ENCODE assay signal across 23 cellular contexts in genomic region chr18:79713341-79713740, GRCh38. TPM values are rescaled to one million over a fixed set of nuclear protein-coding genes. Genes with fewer than 3 reads are reported as not detected.
A peak's percentile ranks its signal among the peaks of the same experiment; 100 is the strongest.
DNase-seq lines count a peak whose midpoint lies in the region; ATAC-seq and TF ChIP-seq lines count a peak whose summit lies in the region.
"Had no signal": no experiment of that assay in that cellular context is flagged by ENCODE, and none has a peak within 500 bp of the region (broad histone marks: within the 10 kb centered on the region; RNA-seq: fewer than 3 reads in every experiment).

No MANE protein-coding gene starts in this region.

- H3K4me3 Mint-ChIP-seq in activated naive CD4-positive, alpha-beta T cell treated with anti-CD3 and anti-CD28 coated beads for 36 hours = no peak overlapping the region
- no peak overlapping the region for H3K4me3 Mint-ChIP-seq in endodermal cell
- H3K4me3 Mint-ChIP-seq in neural progenitor cell = no peak overlapping the region
- no peak overlapping the region for H3K4me3 Mint-ChIP-seq in activated naive CD8-positive, alpha-beta T cell treated with anti-CD3 and anti-CD28 coated beads, Interleukin-2, amount 50 U/mL, for 24 hours
- no peak overlapping the region for H3K4me3 Mint-ChIP-seq in activated CD4-positive, alpha-beta T cell treated with anti-CD3 and anti-CD28 coated beads for 36 hours
- H3K4me3 Mint-ChIP-seq: CD4-positive, CD25-positive, alpha-beta regulatory T cell; CD8-positive, alpha-beta T cell had no signal

- intact Hi-C loops in activated naive CD4-positive, alpha-beta T cell treated with anti-CD3 and anti-CD28 coated beads for 36 hours (cut with micrococcal nuclease) = no loop called here
- intact Hi-C loops in activated CD4-positive, alpha-beta T cell treated with anti-CD3 and anti-CD28 coated beads for 36 hours (cut with DNase I, micrococcal nuclease) = no loop called here

- POLR2A ChIA-PET in activated CD4-positive, alpha-beta T cell treated with anti-CD3 and anti-CD28 coated beads for 36 hours (lab: Charles Lee) = no interaction called here

- H3K36me3 Mint-ChIP-seq in activated naive CD4-positive, alpha-beta T cell treated with anti-CD3 and anti-CD28 coated beads for 36 hours (ENCODE audit: low read depth) = peaks cover 21% of the 10 kb centered on the region
- H3K36me3 Mint-ChIP-seq in endodermal cell (ENCODE audit: low read depth) (peaks cover 54% of the 10 kb centered on the region), neural progenitor cell (peaks cover 5% of the 10 kb centered on the region)
- H3K36me3 Mint-ChIP-seq in activated naive CD8-positive, alpha-beta T cell treated with anti-CD3 and anti-CD28 coated beads, Interleukin-2, amount 50 U/mL, for 24 hours (ENCODE audit: low read depth) = peaks cover 44% of the 10 kb centered on the region
- peaks cover 34% of the 10 kb centered on the region for H3K36me3 Mint-ChIP-seq in activated CD4-positive, alpha-beta T cell treated with anti-CD3 and anti-CD28 coated beads for 36 hours (ENCODE audit: low read depth)

- H3K79me2 ChIP-seq in neural progenitor cell (ENCODE audit: low read depth) = no peaks in the 10 kb centered on the region

- H3K27ac ChIP-seq in endodermal cell (ENCODE audit: low read depth, low read length) (no peak overlapping the region), neural progenitor cell (no peak overlapping the region)
- H3K27ac ChIP-seq: BLaER1 had no signal

- no peak overlapping the region for H2AFZ ChIP-seq in neural progenitor cell (replicated peaks)

- TF ChIP-seq CTCF in endodermal cell (conservative IDR thresholded peaks at IDR 0.05) (no peak), neural progenitor cell (IDR thresholded peaks at IDR 0.05) (no peak)

- peak overlapping the region; percentile 9 for H3K27ac Mint-ChIP-seq in activated naive CD4-positive, alpha-beta T cell treated with anti-CD3 and anti-CD28 coated beads for 36 hours
- H3K27ac Mint-ChIP-seq in endodermal cell (peak overlapping the region; percentile 21), neural progenitor cell (peak overlapping the region; percentile 5)
- no peak overlapping the region for H3K27ac Mint-ChIP-seq in activated naive CD8-positive, alpha-beta T cell treated with anti-CD3 and anti-CD28 coated beads, Interleukin-2, amount 50 U/mL, for 24 hours
- no peak overlapping the region for H3K27ac Mint-ChIP-seq in activated CD4-positive, alpha-beta T cell treated with anti-CD3 and anti-CD28 coated beads for 36 hours
- H3K27ac Mint-ChIP-seq: CD8-positive, alpha-beta T cell had no signal

- no peaks in the 10 kb centered on the region for H3K4me1 ChIP-seq in endodermal cell (ENCODE audit: control insufficient read depth, insufficient read depth, low read length)
- no peaks in the 10 kb centered on the region for H3K4me1 ChIP-seq in neural progenitor cell
- H3K4me1 ChIP-seq: BE2C, BLaER1, Caco-2 had no signal

- H3F3A ChIP-seq in neural progenitor cell (ENCODE audit: low read depth) = no peaks in the 10 kb centered on the region

- no peaks in the 10 kb centered on the region for H3K9me3 Mint-ChIP-seq in activated naive CD4-positive, alpha-beta T cell treated with anti-CD3 and anti-CD28 coated beads for 36 hours
- no peaks in the 10 kb centered on the region for H3K9me3 Mint-ChIP-seq in endodermal cell
- H3K9me3 Mint-ChIP-seq in neural progenitor cell = no peaks in the 10 kb centered on the region
- H3K9me3 Mint-ChIP-seq in activated naive CD8-positive, alpha-beta T cell treated with anti-CD3 and anti-CD28 coated beads, Interleukin-2, amount 50 U/mL, for 24 hours = no peaks in the 10 kb centered on the region
- H3K9me3 Mint-ChIP-seq in activated CD4-positive, alpha-beta T cell treated with anti-CD3 and anti-CD28 coated beads for 36 hours (ENCODE audit: low read depth) = no peaks in the 10 kb centered on the region
- H3K9me3 Mint-ChIP-seq: CD4-positive, CD25-positive, alpha-beta regulatory T cell; CD8-positive, alpha-beta T cell had no signal

- H3K4me3 ChIP-seq in endodermal cell (ENCODE audit: low read length) (no peak overlapping the region), neural progenitor cell (no peak overlapping the region)
- H3K4me3 ChIP-seq: BLaER1 had no signal

- H3K9me3 ChIP-seq in endodermal cell (ENCODE audit: control insufficient read depth, low read length) = no peaks in the 10 kb centered on the region
- no peaks in the 10 kb centered on the region for H3K9me3 ChIP-seq in neural progenitor cell (ENCODE audit: low read depth)
- H3K9me3 ChIP-seq: BE2C, BLaER1, Caco-2 had no signal

- H3K27me3 ChIP-seq in endodermal cell (ENCODE audit: control insufficient read depth, insufficient read depth, low read length, poor library complexity, severe bottlenecking) (no peaks in the 10 kb centered on the region), neural progenitor cell (no peaks in the 10 kb centered on the region)
- H3K27me3 ChIP-seq: BE2C, BLaER1 had no signal

- WGBS in endodermal cell (ENCODE audit: insufficient coverage in 1 of 2, insufficient read length in 1 of 2), 2 experiments = 98% methylated on average over 10 of the region's 11 CpGs

- H4K20me1 ChIP-seq in neural progenitor cell (ENCODE audit: low read depth) = no peaks in the 10 kb centered on the region

- no peak overlapping the region for H3K4me2 ChIP-seq in neural progenitor cell
- H3K4me2 ChIP-seq: BLaER1 had no signal

- no peak for ATAC-seq in activated naive CD8-positive, alpha-beta T cell treated with anti-CD3 and anti-CD28 coated beads, Interleukin-2, amount 50 U/mL, for 24 hours
- ATAC-seq in GM21515 (IDR thresholded peaks at IDR 0.05; ENCODE audit: unreplicated experiment) = no peak
- ATAC-seq in activated CD4-positive, alpha-beta T cell treated with anti-CD3 and anti-CD28 coated beads for 36 hours = no peak
- ATAC-seq: CD8-positive, alpha-beta T cell had no signal

- CTCF ChIA-PET in activated naive CD4-positive, alpha-beta T cell treated with anti-CD3 and anti-CD28 coated beads for 36 hours (lab: Charles Lee) = no interaction called here
- CTCF ChIA-PET in activated CD4-positive, alpha-beta T cell treated with anti-CD3 and anti-CD28 coated beads for 36 hours (lab: Charles Lee) = interaction anchor here (0.6 kb wide), 1 partner anchor 152 kb away, joined by 3 read pairs; no protein-coding TSS in a partner anchor

- no peaks in the 10 kb centered on the region for H3K27me3 Mint-ChIP-seq in activated naive CD4-positive, alpha-beta T cell treated with anti-CD3 and anti-CD28 coated beads for 36 hours (ENCODE audit: low read depth)
- no peaks in the 10 kb centered on the region for H3K27me3 Mint-ChIP-seq in endodermal cell (ENCODE audit: insufficient read depth)
- peaks cover 3% of the 10 kb centered on the region for H3K27me3 Mint-ChIP-seq in neural progenitor cell (ENCODE audit: insufficient read depth, low read depth)
- H3K27me3 Mint-ChIP-seq in activated naive CD8-positive, alpha-beta T cell treated with anti-CD3 and anti-CD28 coated beads, Interleukin-2, amount 50 U/mL, for 24 hours = no peaks in the 10 kb centered on the region
- no peaks in the 10 kb centered on the region for H3K27me3 Mint-ChIP-seq in activated CD4-positive, alpha-beta T cell treated with anti-CD3 and anti-CD28 coated beads for 36 hours
- H3K27me3 Mint-ChIP-seq: CD4-positive, CD25-positive, alpha-beta regulatory T cell had no signal

- no peaks in the 10 kb centered on the region for H3K4me1 Mint-ChIP-seq in activated naive CD4-positive, alpha-beta T cell treated with anti-CD3 and anti-CD28 coated beads for 36 hours (ENCODE audit: low read depth)
- no peaks in the 10 kb centered on the region for H3K4me1 Mint-ChIP-seq in endodermal cell
- H3K4me1 Mint-ChIP-seq in neural progenitor cell = no peaks in the 10 kb centered on the region
- H3K4me1 Mint-ChIP-seq in activated naive CD8-positive, alpha-beta T cell treated with anti-CD3 and anti-CD28 coated beads, Interleukin-2, amount 50 U/mL, for 24 hours = no peaks in the 10 kb centered on the region
- H3K4me1 Mint-ChIP-seq in activated CD4-positive, alpha-beta T cell treated with anti-CD3 and anti-CD28 coated beads for 36 hours = peaks cover 3% of the 10 kb centered on the region
- H3K4me1 Mint-ChIP-seq: CD14-positive monocyte had no signal

- DNase-seq in activated naive CD4-positive, alpha-beta T cell treated with anti-CD3 and anti-CD28 coated beads for 36 hours = no peak
- no peak for DNase-seq in activated naive CD4-positive, alpha-beta T cell (lab: John Stamatoyannopoulos, UW)
- DNase-seq in endodermal cell (no peak), neural progenitor cell (ENCODE audit: low spot score) (no peak)
- no peak for DNase-seq in activated naive CD8-positive, alpha-beta T cell treated with anti-CD3 and anti-CD28 coated beads, Interleukin-2, amount 50 U/mL, for 24 hours
- no peak for DNase-seq in activated CD4-positive, alpha-beta T cell treated with anti-CD3 and anti-CD28 coated beads for 36 hours
- DNase-seq: ACHN; BE2C; C1 segment of cervical spinal cord; Caco-2; Calu3; CD4-positive, CD25-positive, alpha-beta regulatory T cell; CD8-positive, alpha-beta T cell; DMS 273 treated with DMSO at 0.1 percent for 48 hours; DMS153; DMS53; DMS79; DND-41; EL; GDM1 had no signal

- H3K9ac ChIP-seq in endodermal cell (ENCODE audit: extremely low read depth, low read length, poor library complexity, severe bottlenecking) = no peak overlapping the region
- H3K9ac ChIP-seq in neural progenitor cell = no peak overlapping the region
- H3K9ac ChIP-seq: BLaER1 had no signal

- H3K36me3 ChIP-seq in endodermal cell (ENCODE audit: control insufficient read depth, insufficient read depth, low read length) = peaks cover 50% of the 10 kb centered on the region
- no peaks in the 10 kb centered on the region for H3K36me3 ChIP-seq in neural progenitor cell
- H3K36me3 ChIP-seq: BE2C had no signal

RNA-seq across cellular contexts. Expression of gene CTDP1, which starts 33.7 kb away (rescaled TPM):
- total RNA-seq in activated naive CD4-positive, alpha-beta T cell treated with anti-CD3 and anti-CD28 coated beads for 36 hours = 10 to 100 TPM; 28.0 to 29.1 TPM
- 10 to 100 TPM; 29.8 to 35.6 TPM for total RNA-seq in endodermal cell
- polyA plus RNA-seq in endodermal cell (2013, experiment 1 of 2) = 21.1 TPM
- polyA plus RNA-seq in endodermal cell (2013, experiment 2 of 2) = 18.8 TPM
- 11.8 and 25.9 TPM in 2 replicates for total RNA-seq in neural progenitor cell (ENCODE audit: low replicate concordance)
- total RNA-seq in activated CD4-positive, alpha-beta T cell treated with anti-CD3 and anti-CD28 coated beads for 36 hours = 10 to 100 TPM; 36.7 to 45.5 TPM

Comparison
In these comparisons a context has a peak if more than half of its experiments do, and no peak if none do; other contexts are left out.
1. H3K27ac Mint-ChIP-seq: peak in activated naive CD4-positive, alpha-beta T cell treated with anti-CD3 and anti-CD28 coated beads for 36 hours (single experiment), endodermal cell (single experiment) and neural progenitor cell (single experiment); none in activated naive CD8-positive, alpha-beta T cell treated with anti-CD3 and anti-CD28 coated beads, Interleukin-2, amount 50 U/mL, for 24 hours (single experiment) and activated CD4-positive, alpha-beta T cell treated with anti-CD3 and anti-CD28 coated beads for 36 hours (single experiment).